14 cellular contexts compared by ENCODE assay signal in genomic region chr17:78709688-78710290, GRCh38.
A peak's percentile ranks its signal among the peaks of the same experiment; 100 is the strongest.
DNase-seq lines count a peak whose midpoint lies in the region; ATAC-seq, FAIRE-seq and TF ChIP-seq lines count a peak whose summit lies in the region.
"Had no signal": no experiment of that assay in that cellular context is flagged by ENCODE, and none has a peak within 500 bp of the region (broad histone marks: within the 10 kb centered on the region; RNA-seq: fewer than 3 reads in every experiment).

No MANE protein-coding gene starts in this region.

- no peak for ATAC-seq in naive B cell (ENCODE audit: low read depth in 2 of 2)
- no peak for ATAC-seq in GM21381 (IDR thresholded peaks at IDR 0.05; ENCODE audit: unreplicated experiment)
- ATAC-seq in GM19463 (IDR thresholded peaks at IDR 0.05; ENCODE audit: unreplicated experiment): no peak
- ATAC-seq: right lobe of liver had no signal

- intact Hi-C loops in CD14-positive monocyte (cut with micrococcal nuclease): loop anchor here (5.0 kb wide), 2 partner anchors 212 to 457 kb away; no protein-coding TSS in a partner anchor

- H3K27me3 Mint-ChIP-seq in CD14-positive monocyte (ENCODE audit: low read depth in 3 of 3) (no peaks in the 10 kb centered on the region), naive B cell (no peaks in the 10 kb centered on the region)
- H3K27me3 Mint-ChIP-seq in activated CD4-positive, alpha-beta memory T cell treated with anti-CD3 and anti-CD28 coated beads, Interleukin-2, amount 10 ng/mL, durations not matched to agents 7 days and 5 days: no peaks in the 10 kb centered on the region

- peaks cover 54 to 62% of the 10 kb centered on the region in 2 donors for H3K36me3 Mint-ChIP-seq in CD14-positive monocyte
- H3K36me3 Mint-ChIP-seq in activated CD4-positive, alpha-beta memory T cell treated with anti-CD3 and anti-CD28 coated beads, Interleukin-2, amount 10 ng/mL, durations not matched to agents 7 days and 5 days (ENCODE audit: low read depth): peaks cover 55% of the 10 kb centered on the region
- H3K36me3 Mint-ChIP-seq in naive B cell: peaks cover 0 to 6% of the 10 kb centered on the region in 2 donors

- H3K27ac Mint-ChIP-seq in CD14-positive monocyte (peak overlapping the region; percentile 34 to 83 (median 60)), naive B cell (peak overlapping the region; percentile 71 to 97 (median 88))
- H3K27ac Mint-ChIP-seq in activated CD4-positive, alpha-beta memory T cell treated with anti-CD3 and anti-CD28 coated beads, Interleukin-2, amount 10 ng/mL, durations not matched to agents 7 days and 5 days: peak overlapping the region; percentile 80

- H3K9me3 Mint-ChIP-seq in CD14-positive monocyte (peaks cover 0 to 2% (median 0%) of the 10 kb centered on the region in 7 donors), naive B cell (no peaks in the 10 kb centered on the region)
- no peaks in the 10 kb centered on the region for H3K9me3 Mint-ChIP-seq in activated CD4-positive, alpha-beta memory T cell treated with anti-CD3 and anti-CD28 coated beads, Interleukin-2, amount 10 ng/mL, durations not matched to agents 7 days and 5 days

- CTCF ChIA-PET in activated CD4-positive, alpha-beta memory T cell treated with anti-CD3 and anti-CD28 coated beads, Interleukin-2, amount 10 ng/mL, durations not matched to agents 7 days and 5 days (lab: Charles Lee): interaction anchor here (0.9 to 4.3 kb wide), 16 partner anchors 8 to 212 kb away, joined by 3 to 18 read pairs (median 9); no protein-coding TSS in a partner anchor

- H3K4me1 Mint-ChIP-seq in CD14-positive monocyte: peaks cover 32% of the 10 kb centered on the region
- H3K4me1 Mint-ChIP-seq in activated CD4-positive, alpha-beta memory T cell treated with anti-CD3 and anti-CD28 coated beads, Interleukin-2, amount 10 ng/mL, durations not matched to agents 7 days and 5 days: peaks cover 75% of the 10 kb centered on the region
- H3K4me1 Mint-ChIP-seq in naive B cell: peaks cover 47 to 73% (median 51%) of the 10 kb centered on the region in 3 donors

- TF ChIP-seq POLR2A in GM12891 (IDR thresholded peaks at IDR 0.05; ENCODE audit: low read depth, low read length): no peak

- FAIRE-seq in GM12891 (lab: Jason Lieb, UNC): peak; percentile 16
- FAIRE-seq: HTR-8/SVneo had no signal

- DNase-seq in CD14-positive monocyte (ENCODE audit: low spot score) (no peak), GM12891 (ENCODE audit: insufficient read length, low spot score) (no peak), naive B cell (no peak), NCI-H748 treated with DMSO at 0.1 percent for 48 hours (lab: John Stamatoyannopoulos, UW) (no peak), NOMO-1 treated with dmso at 0.1 percent for 144 hours (lab: John Stamatoyannopoulos, UW; ENCODE audit: unreplicated experiment) (no peak)
- no peak for DNase-seq in activated CD4-positive, alpha-beta memory T cell treated with anti-CD3 and anti-CD28 coated beads, Interleukin-2, amount 10 ng/mL, durations not matched to agents 7 days and 5 days
- DNase-seq: activated effector memory CD4-positive, alpha-beta T cell treated with Interleukin-2 at 50 U/mL for 16 hours; central memory CD4-positive, alpha-beta T cell; head of caudate nucleus; NCI-H1105 treated with DMSO at 0.1 percent for 48 hours; right lobe of liver had no signal

- no peak for TF ChIP-seq CTCF in CD14-positive monocyte (IDR thresholded peaks at IDR 0.05)

- no peak overlapping the region for H3K4me3 Mint-ChIP-seq in CD14-positive monocyte
- H3K4me3 Mint-ChIP-seq in activated CD4-positive, alpha-beta memory T cell treated with anti-CD3 and anti-CD28 coated beads, Interleukin-2, amount 10 ng/mL, durations not matched to agents 7 days and 5 days: peak overlapping the region; percentile 29
- H3K4me3 Mint-ChIP-seq in naive B cell: peak overlapping the region in 7 of 8 donors; percentile 29 to 84 (median 52)

- POLR2A ChIA-PET in activated CD4-positive, alpha-beta memory T cell treated with anti-CD3 and anti-CD28 coated beads, Interleukin-2, amount 10 ng/mL, durations not matched to agents 7 days and 5 days (lab: Charles Lee): interaction anchor here (0.7 to 5.6 kb wide), 24 partner anchors 9 to 350 kb away, joined by 3 to 37 read pairs (median 4); partner anchors contain the start of gene SOCS3

TF ChIP-seq in GM12891, 5 proteins besides CTCF, POLR2A, EP300 and RAD21:
- TF ChIP-seq PAX5 (IDR thresholded peaks at IDR 0.05; ENCODE audit: insufficient read depth, low read length, severe bottlenecking) (no peak), POU2F2 (IDR thresholded peaks at IDR 0.05; ENCODE audit: low read depth, low read length) (no peak), SPI1 (IDR thresholded peaks at IDR 0.05; ENCODE audit: low read depth, low read length) (no peak), TAF1 (IDR thresholded peaks at IDR 0.05; ENCODE audit: low read depth, low read length) (no peak), POLR2AphosphoS5 (IDR thresholded peaks at IDR 0.05; ENCODE audit: low read depth, low read length) (no peak)

Comparison
In these comparisons a context has a peak if more than half of its experiments do, and no peak if none do; other contexts are left out.
1. H3K4me3 Mint-ChIP-seq: peak in activated CD4-positive, alpha-beta memory T cell treated with anti-CD3 and anti-CD28 coated beads, Interleukin-2, amount 10 ng/mL, durations not matched to agents 7 days and 5 days (single experiment) and naive B cell (7 of 8); none in CD14-positive monocyte (0 of 2).
2. Peak in every context shown above with its lines, with median percentiles within 50 percentile points of each other: H3K27ac Mint-ChIP-seq.